8 cellular contexts compared by ENCODE assay signal in the genomic region with DNA sequence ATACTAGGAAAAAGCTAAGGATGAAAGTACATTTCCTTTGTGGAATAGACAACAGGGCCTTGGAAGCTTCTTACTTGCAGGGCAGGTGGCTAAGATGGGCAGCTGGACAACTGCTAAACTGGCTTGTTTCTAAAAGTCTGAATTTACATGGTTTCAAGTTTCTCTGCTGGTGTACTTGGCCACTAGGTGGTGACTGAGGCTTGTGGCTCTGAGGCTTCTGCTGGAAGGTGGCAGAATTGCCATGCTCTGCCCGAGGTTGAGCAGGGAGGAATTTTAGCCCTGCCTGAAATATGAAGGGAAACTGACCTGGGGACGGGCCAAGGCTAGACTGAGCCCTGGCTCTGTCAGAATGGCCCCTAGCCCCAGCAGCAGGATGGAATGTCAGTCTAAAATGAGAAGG. TPM values are rescaled to one million over a fixed set of nuclear protein-coding genes. Genes with fewer than 3 reads are reported as not detected.
A peak's percentile ranks its signal among the peaks of the same experiment; 100 is the strongest.
DNase-seq lines count a peak whose midpoint lies in the region; ATAC-seq and TF ChIP-seq lines count a peak whose summit lies in the region.
"Not testable (repeated sequence)": the region's sequence is repeated elsewhere in the genome, so short reads cannot be mapped to it uniquely, and the experiment has no call there.

No MANE protein-coding gene starts in this region.

- DNase-seq in BE2C = peak; percentile 75
- peak; percentile 55 to 89 for DNase-seq in NCI-H526 (lab: John Stamatoyannopoulos, UW)
- peak; percentile 38 for DNase-seq in activated CD4-positive, alpha-beta T cell treated with anti-CD3 and anti-CD28 coated beads for 1 hour
- DNase-seq in caudate nucleus (lab: John Stamatoyannopoulos, UW) = peak in 50 of 61 donors; percentile 4 to 86 (median 36)
- peak; percentile 93 for DNase-seq in kidney glomerular epithelial cell (lab: John Stamatoyannopoulos, UW)
- DNase-seq in stimulated activated CD4-positive, alpha-beta T cell treated with anti-CD3 and anti-CD28 coated beads, Interleukin-12 subunit alpha, Interleukin-12 subunit beta, amount 100 ng/mL, for 4 hours = peak; percentile 46

- not testable (repeated sequence) for H3K9me3 ChIP-seq in BE2C

- H3K36me3 ChIP-seq in BE2C = not testable (repeated sequence)

- peak; percentile 55 for TF ChIP-seq CTCF in BE2C (IDR thresholded peaks at IDR 0.05; ENCODE audit: low read depth, low read length)

- ATAC-seq in GM19043 (IDR thresholded peaks at IDR 0.05; ENCODE audit: low read depth, unreplicated experiment) (peak; percentile 75), HG03565 (IDR thresholded peaks at IDR 0.05; ENCODE audit: unreplicated experiment) (peak; percentile 69)

- H3K4me1 ChIP-seq in BE2C = not testable (repeated sequence)

- not testable (repeated sequence) for H3K4me3 ChIP-seq in BE2C (ENCODE audit: low read depth, low read length)

- not testable (repeated sequence) for H3K27me3 ChIP-seq in BE2C

- not testable (repeated sequence) for H3K27ac ChIP-seq in caudate nucleus (ENCODE audit: low read depth, low read length)

RNA-seq across cellular contexts. Expression of gene ZP3, which starts 13.1 kb away (rescaled TPM):
- polyA plus RNA-seq in BE2C (2012; ENCODE audit: insufficient read depth, insufficient read length, low read depth) = 15.2 TPM

RNA-seq across cellular contexts. Expression of gene DTX2, which starts 23.6 kb away (rescaled TPM):
- polyA plus RNA-seq in BE2C (2012; ENCODE audit: insufficient read depth, insufficient read length, low read depth) = 11.5 TPM

RNA-seq across cellular contexts. Expression of gene SSC4D, which starts 28.4 kb away (rescaled TPM):
- polyA plus RNA-seq in BE2C (2012; ENCODE audit: insufficient read depth, insufficient read length, low read depth) = 3.5 TPM

Comparison
In these comparisons a context has a peak if more than half of its experiments do, and no peak if none do; other contexts are left out.
1. DNase-seq: peak in every context shown above with its lines; median percentile 93 in kidney glomerular epithelial cell; 75 in BE2C; 72 in NCI-H526; 46 in stimulated activated CD4-positive, alpha-beta T cell treated with anti-CD3 and anti-CD28 coated beads, Interleukin-12 subunit alpha, Interleukin-12 subunit beta, amount 100 ng/mL, for 4 hours; 38 in activated CD4-positive, alpha-beta T cell treated with anti-CD3 and anti-CD28 coated beads for 1 hour; 36 in caudate nucleus.